In the genomic region with DNA sequence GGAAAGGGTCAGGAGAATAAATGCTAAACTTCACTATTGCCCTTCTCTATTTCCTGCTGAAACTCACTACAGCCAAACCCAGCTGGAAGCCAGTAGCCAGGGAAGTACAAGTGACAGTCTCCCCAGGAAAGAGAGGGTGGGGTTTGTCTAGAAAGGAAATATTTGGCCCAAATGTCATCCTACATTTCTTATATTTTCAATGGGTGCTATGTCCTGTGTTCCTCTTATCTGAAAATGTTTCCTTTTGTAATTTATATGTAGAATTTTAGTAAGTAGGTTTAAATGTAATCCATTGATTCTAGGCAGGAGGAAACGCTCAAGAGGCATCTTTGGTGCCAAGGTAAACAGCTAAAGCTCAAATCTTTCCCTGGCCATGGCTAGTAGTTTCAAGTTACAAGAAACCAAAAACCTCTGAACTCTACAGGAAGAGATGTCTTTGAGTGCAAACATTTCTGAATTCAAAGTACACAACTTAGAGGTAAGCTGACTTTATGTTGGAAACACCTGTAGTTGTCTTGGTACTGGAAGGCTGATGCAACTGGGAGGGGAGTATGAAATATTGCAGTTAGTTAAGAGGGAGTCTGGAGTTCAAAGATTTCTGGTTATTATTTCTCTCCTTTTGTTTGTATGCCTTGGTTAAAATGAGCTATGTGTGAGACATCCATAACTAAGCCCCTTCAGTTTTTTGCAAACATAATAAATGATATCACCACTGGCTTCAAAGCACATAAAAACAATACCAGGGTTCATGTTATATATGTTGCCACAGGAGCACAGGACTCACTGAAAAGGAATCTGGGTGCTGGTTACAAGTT, we compare ENCODE assay signal across 1 cellular context.
TF ChIP-seq lines count a peak whose summit lies in the region.

No MANE protein-coding gene starts in this region.

TF ChIP-seq in HepG2, 621 proteins besides CTCF, POLR2A, EP300 and RAD21 (continued from another document and continues in another):
- TF ChIP-seq CREM (IDR thresholded peaks at IDR 0.05) (peak; percentile 45; the same call in 1 of the 2 replicates), CREM (CRISPR knock-in tag; IDR thresholded peaks at IDR 0.05) (no peak), KLF11 (CRISPR knock-in tag; IDR thresholded peaks at IDR 0.05) (0 out of 2 replicates have a peak, but pooled peaks have one; percentile 68), CEBPG (CRISPR knock-in tag; IDR thresholded peaks at IDR 0.05) (peak; percentile 97), ZNF549 (CRISPR knock-in tag; IDR thresholded peaks at IDR 0.05) (0 out of 2 replicates have a peak, but pooled peaks have one; percentile 33), ZNF878 (CRISPR knock-in tag; IDR thresholded peaks at IDR 0.05) (peak; percentile 29; the same call in 1 of the 2 replicates), THAP11 (CRISPR knock-in tag; IDR thresholded peaks at IDR 0.05) (peak; percentile 57), ZNF383 (CRISPR knock-in tag; IDR thresholded peaks at IDR 0.05; ENCODE audit: borderline replicate concordance) (no peak), RXRB (CRISPR knock-in tag; IDR thresholded peaks at IDR 0.05; ENCODE audit: borderline replicate concordance) (peak; percentile 59), TEAD2 (CRISPR knock-in tag; IDR thresholded peaks at IDR 0.05) (no peak), RBM22 (optimal IDR thresholded peaks at IDR 0.05; ENCODE audit: low read length) (no peak), FOXO1 (CRISPR knock-in tag; IDR thresholded peaks at IDR 0.05) (peak; percentile 1; the same call in 1 of the 2 replicates), POGZ (CRISPR knock-in tag; IDR thresholded peaks at IDR 0.05) (peak; percentile 25; the same call in 1 of the 2 replicates), GLI4 (CRISPR knock-in tag; IDR thresholded peaks at IDR 0.05; ENCODE audit: borderline replicate concordance) (no peak), RNF2 (conservative IDR thresholded peaks at IDR 0.05; ENCODE audit: low read depth) (no peak), FOXP1 (IDR thresholded peaks at IDR 0.05) (no peak), FOXP1 (CRISPR knock-in tag; IDR thresholded peaks at IDR 0.05) (peak; percentile 80), FOXJ3 (CRISPR knock-in tag; IDR thresholded peaks at IDR 0.05; ENCODE audit: borderline replicate concordance) (peak; percentile 98), FOSL2 (CRISPR knock-in tag; IDR thresholded peaks at IDR 0.05) (peak; percentile 31), SOX13 (IDR thresholded peaks at IDR 0.05) (no peak), SOX13 (CRISPR knock-in tag; conservative IDR thresholded peaks at IDR 0.05 in 1 of 2, IDR thresholded peaks at IDR 0.05 in 1 of 2) (peak in 1 of 2 experiments; percentile 73; a peak in 2 of 4 replicates), SCMH1 (CRISPR knock-in tag; IDR thresholded peaks at IDR 0.05; ENCODE audit: borderline replicate concordance) (no peak), BRCA1 (CRISPR knock-in tag; IDR thresholded peaks at IDR 0.05) (no peak), TARDBP (CRISPR knock-in tag; IDR thresholded peaks at IDR 0.05) (peak; percentile 68), HNF4A (CRISPR knock-in tag; IDR thresholded peaks at IDR 0.05) (peak; percentile 88), KMT2B (CRISPR knock-in tag; IDR thresholded peaks at IDR 0.05) (no peak), MBNL3 (CRISPR knock-in tag; conservative IDR thresholded peaks at IDR 0.05) (no peak), CENPT (CRISPR knock-in tag; IDR thresholded peaks at IDR 0.05; ENCODE audit: low read depth) (no peak), ZFX (CRISPR knock-in tag; IDR thresholded peaks at IDR 0.05; ENCODE audit: low read depth) (no peak), GATA4 (IDR thresholded peaks at IDR 0.05; ENCODE audit: borderline replicate concordance, low read depth) (no peak; the same call in 1 of the 2 replicates), CCDC6 (CRISPR knock-in tag; IDR thresholded peaks at IDR 0.05) (0 out of 2 replicates have a peak, but pooled peaks have one; percentile 64), SIN3B (IDR thresholded peaks at IDR 0.05; ENCODE audit: low read length) (no peak), ZNF331 (CRISPR knock-in tag; IDR thresholded peaks at IDR 0.05) (peak; percentile 61; the same call in 1 of the 2 replicates), ZNF263 (CRISPR knock-in tag; IDR thresholded peaks at IDR 0.05) (no peak), PCBP1 (IDR thresholded peaks at IDR 0.05; ENCODE audit: borderline replicate concordance, low read depth, low read length) (no peak), MEIS2 (CRISPR knock-in tag; IDR thresholded peaks at IDR 0.05) (no peak), ETV5 (CRISPR knock-in tag; IDR thresholded peaks at IDR 0.05; ENCODE audit: borderline replicate concordance) (peak; percentile 79; the same call in 1 of the 2 replicates), AGO1 (IDR thresholded peaks at IDR 0.05; ENCODE audit: low read depth, low read length, poor library complexity, severe bottlenecking) (no peak), U2AF1 (optimal IDR thresholded peaks at IDR 0.05; ENCODE audit: low read depth, low read length) (no peak), KDM4B (CRISPR knock-in tag; IDR thresholded peaks at IDR 0.05) (0 out of 2 replicates have a peak, but pooled peaks have one; percentile 35), ZNF205 (CRISPR knock-in tag; IDR thresholded peaks at IDR 0.05) (0 out of 2 replicates have a peak, but pooled peaks have one; percentile 61), KAT8 (CRISPR knock-in tag; IDR thresholded peaks at IDR 0.05) (0 out of 2 replicates have a peak, but pooled peaks have one; percentile 38), ISL2 (CRISPR knock-in tag; IDR thresholded peaks at IDR 0.05) (peak; percentile 85), FOXA3 (CRISPR knock-in tag; IDR thresholded peaks at IDR 0.05) (peak; percentile 86), ZNF451 (CRISPR knock-in tag; IDR thresholded peaks at IDR 0.05) (no peak), CAMTA2 (CRISPR knock-in tag; IDR thresholded peaks at IDR 0.05; ENCODE audit: borderline replicate concordance) (no peak), ZNF782 (CRISPR knock-in tag; IDR thresholded peaks at IDR 0.05; ENCODE audit: borderline replicate concordance) (peak; percentile 65; the same call in 1 of the 2 replicates), RBM39 (IDR thresholded peaks at IDR 0.05; ENCODE audit: low read depth, low read length, poor library complexity, severe bottlenecking) (no peak), HMG20A (CRISPR knock-in tag; IDR thresholded peaks at IDR 0.05; ENCODE audit: borderline replicate concordance) (peak; percentile 79; the same call in 1 of the 2 replicates), ELF3 (CRISPR knock-in tag; IDR thresholded peaks at IDR 0.05) (peak; percentile 77), MTF2 (CRISPR knock-in tag; IDR thresholded peaks at IDR 0.05; ENCODE audit: borderline replicate concordance) (no peak)
- TF ChIP-seq, protein P1, sequence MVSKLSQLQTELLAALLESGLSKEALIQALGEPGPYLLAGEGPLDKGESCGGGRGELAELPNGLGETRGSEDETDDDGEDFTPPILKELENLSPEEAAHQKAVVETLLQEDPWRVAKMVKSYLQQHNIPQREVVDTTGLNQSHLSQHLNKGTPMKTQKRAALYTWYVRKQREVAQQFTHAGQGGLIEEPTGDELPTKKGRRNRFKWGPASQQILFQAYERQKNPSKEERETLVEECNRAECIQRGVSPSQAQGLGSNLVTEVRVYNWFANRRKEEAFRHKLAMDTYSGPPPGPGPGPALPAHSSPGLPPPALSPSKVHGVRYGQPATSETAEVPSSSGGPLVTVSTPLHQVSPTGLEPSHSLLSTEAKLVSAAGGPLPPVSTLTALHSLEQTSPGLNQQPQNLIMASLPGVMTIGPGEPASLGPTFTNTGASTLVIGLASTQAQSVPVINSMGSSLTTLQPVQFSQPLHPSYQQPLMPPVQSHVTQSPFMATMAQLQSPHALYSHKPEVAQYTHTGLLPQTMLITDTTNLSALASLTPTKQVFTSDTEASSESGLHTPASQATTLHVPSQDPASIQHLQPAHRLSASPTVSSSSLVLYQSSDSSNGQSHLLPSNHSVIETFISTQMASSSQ (IDR thresholded peaks at IDR 0.05; ENCODE audit: low read depth): no peak
- TF ChIP-seq, protein P1 (CRISPR knock-in tag; IDR thresholded peaks at IDR 0.05; ENCODE audit: borderline replicate concordance): peak; percentile 47; the same call in 1 of the 2 replicates
- TF ChIP-seq, protein P2, sequence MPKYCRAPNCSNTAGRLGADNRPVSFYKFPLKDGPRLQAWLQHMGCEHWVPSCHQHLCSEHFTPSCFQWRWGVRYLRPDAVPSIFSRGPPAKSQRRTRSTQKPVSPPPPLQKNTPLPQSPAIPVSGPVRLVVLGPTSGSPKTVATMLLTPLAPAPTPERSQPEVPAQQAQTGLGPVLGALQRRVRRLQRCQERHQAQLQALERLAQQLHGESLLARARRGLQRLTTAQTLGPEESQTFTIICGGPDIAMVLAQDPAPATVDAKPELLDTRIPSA (CRISPR knock-in tag; IDR thresholded peaks at IDR 0.05; ENCODE audit: borderline replicate concordance): no peak
- TF ChIP-seq, protein P3, sequence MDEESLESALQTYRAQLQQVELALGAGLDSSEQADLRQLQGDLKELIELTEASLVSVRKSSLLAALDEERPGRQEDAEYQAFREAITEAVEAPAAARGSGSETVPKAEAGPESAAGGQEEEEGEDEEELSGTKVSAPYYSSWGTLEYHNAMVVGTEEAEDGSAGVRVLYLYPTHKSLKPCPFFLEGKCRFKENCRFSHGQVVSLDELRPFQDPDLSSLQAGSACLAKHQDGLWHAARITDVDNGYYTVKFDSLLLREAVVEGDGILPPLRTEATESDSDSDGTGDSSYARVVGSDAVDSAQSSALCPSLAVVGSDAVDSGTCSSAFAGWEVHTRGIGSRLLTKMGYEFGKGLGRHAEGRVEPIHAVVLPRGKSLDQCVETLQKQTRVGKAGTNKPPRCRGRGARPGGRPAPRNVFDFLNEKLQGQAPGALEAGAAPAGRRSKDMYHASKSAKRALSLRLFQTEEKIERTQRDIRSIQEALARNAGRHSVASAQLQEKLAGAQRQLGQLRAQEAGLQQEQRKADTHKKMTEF (CRISPR knock-in tag; IDR thresholded peaks at IDR 0.05): peak; percentile 59
- TF ChIP-seq, protein P4, sequence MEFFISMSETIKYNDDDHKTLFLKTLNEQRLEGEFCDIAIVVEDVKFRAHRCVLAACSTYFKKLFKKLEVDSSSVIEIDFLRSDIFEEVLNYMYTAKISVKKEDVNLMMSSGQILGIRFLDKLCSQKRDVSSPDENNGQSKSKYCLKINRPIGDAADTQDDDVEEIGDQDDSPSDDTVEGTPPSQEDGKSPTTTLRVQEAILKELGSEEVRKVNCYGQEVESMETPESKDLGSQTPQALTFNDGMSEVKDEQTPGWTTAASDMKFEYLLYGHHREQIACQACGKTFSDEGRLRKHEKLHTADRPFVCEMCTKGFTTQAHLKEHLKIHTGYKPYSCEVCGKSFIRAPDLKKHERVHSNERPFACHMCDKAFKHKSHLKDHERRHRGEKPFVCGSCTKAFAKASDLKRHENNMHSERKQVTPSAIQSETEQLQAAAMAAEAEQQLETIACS (CRISPR knock-in tag; IDR thresholded peaks at IDR 0.05): no peak
- TF ChIP-seq, protein P5, sequence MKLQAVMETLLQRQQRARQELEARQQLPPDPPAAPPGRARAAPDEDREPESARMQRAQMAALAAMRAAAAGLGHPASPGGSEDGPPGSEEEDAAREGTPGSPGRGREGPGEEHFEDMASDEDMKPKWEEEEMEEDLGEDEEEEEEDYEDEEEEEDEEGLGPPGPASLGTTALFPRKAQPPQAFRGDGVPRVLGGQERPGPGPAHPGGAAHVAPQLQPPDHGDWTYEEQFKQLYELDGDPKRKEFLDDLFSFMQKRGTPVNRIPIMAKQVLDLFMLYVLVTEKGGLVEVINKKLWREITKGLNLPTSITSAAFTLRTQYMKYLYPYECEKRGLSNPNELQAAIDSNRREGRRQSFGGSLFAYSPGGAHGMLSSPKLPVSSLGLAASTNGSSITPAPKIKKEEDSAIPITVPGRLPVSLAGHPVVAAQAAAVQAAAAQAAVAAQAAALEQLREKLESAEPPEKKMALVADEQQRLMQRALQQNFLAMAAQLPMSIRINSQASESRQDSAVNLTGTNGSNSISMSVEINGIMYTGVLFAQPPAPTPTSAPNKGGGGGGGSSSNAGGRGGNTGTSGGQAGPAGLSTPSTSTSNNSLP (IDR thresholded peaks at IDR 0.05; ENCODE audit: low read depth, low read length): peak; percentile 79; the same call in 1 of the 2 replicates
- TF ChIP-seq, protein P6, sequence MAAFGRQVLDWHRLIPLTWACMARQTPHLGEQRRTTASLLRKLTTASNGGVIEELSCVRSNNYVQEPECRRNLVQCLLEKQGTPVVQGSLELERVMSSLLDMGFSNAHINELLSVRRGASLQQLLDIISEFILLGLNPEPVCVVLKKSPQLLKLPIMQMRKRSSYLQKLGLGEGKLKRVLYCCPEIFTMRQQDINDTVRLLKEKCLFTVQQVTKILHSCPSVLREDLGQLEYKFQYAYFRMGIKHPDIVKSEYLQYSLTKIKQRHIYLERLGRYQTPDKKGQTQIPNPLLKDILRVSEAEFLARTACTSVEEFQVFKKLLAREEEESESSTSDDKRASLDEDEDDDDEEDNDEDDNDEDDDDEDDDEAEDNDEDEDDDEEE (CRISPR knock-in tag; IDR thresholded peaks at IDR 0.05): no peak
- TF ChIP-seq, protein P7, sequence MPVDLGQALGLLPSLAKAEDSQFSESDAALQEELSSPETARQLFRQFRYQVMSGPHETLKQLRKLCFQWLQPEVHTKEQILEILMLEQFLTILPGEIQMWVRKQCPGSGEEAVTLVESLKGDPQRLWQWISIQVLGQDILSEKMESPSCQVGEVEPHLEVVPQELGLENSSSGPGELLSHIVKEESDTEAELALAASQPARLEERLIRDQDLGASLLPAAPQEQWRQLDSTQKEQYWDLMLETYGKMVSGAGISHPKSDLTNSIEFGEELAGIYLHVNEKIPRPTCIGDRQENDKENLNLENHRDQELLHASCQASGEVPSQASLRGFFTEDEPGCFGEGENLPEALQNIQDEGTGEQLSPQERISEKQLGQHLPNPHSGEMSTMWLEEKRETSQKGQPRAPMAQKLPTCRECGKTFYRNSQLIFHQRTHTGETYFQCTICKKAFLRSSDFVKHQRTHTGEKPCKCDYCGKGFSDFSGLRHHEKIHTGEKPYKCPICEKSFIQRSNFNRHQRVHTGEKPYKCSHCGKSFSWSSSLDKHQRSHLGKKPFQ (CRISPR knock-in tag; IDR thresholded peaks at IDR 0.05; ENCODE audit: insufficient replicate concordance): no peak
- TF ChIP-seq, protein P8, sequence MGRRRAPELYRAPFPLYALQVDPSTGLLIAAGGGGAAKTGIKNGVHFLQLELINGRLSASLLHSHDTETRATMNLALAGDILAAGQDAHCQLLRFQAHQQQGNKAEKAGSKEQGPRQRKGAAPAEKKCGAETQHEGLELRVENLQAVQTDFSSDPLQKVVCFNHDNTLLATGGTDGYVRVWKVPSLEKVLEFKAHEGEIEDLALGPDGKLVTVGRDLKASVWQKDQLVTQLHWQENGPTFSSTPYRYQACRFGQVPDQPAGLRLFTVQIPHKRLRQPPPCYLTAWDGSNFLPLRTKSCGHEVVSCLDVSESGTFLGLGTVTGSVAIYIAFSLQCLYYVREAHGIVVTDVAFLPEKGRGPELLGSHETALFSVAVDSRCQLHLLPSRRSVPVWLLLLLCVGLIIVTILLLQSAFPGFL (CRISPR knock-in tag; IDR thresholded peaks at IDR 0.05): no peak
